ENCODE assay signal across 8 cellular contexts in the genomic region with DNA sequence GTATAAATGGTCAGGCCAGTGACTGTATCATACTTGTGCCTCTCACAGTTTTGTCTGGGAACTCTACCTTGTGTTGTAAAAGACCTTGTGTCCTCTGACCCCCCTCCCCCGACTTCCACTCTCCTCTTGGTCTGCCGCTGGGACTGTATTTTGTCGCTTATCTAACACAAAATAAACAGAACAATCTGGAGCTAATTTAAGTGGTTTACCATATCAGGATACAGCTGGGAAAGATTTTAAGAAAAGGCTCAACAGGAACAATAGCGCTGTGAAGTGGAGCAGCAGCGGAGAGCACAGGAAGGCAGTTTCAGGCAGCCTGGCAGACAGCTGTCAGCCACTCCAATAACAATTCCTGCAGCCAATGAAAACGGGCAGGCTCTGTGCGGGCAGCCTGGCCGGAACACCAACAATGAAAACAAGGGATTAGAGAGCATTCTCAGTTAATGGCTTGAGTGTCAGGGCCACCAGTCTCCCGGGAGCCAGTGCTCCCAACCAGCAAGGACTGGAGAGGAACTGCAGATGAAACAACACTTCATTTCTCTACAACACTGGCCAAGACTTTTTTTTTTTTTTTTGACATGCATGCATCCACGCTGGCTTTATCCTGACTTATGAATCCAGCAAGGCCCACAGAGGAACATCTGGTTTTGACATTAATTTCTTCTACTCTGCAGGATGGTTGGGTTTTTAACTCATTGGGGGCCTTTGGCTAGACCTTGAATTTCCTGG.
DNase-seq lines count a peak whose midpoint lies in the region; ATAC-seq, FAIRE-seq and TF ChIP-seq lines count a peak whose summit lies in the region.

No MANE protein-coding gene starts in this region.

- H3K4me1 ChIP-seq in tibial nerve = peaks cover 0 to 40% (median 14%) of the 10 kb centered on the region in 4 donors

- no peaks in the 10 kb centered on the region for H3K27me3 ChIP-seq in bronchial epithelial cell (ENCODE audit: control insufficient read depth, insufficient read depth, low read length)
- no peaks in the 10 kb centered on the region for H3K27me3 ChIP-seq in tibial nerve

- TF ChIP-seq EP300 in tibial nerve (IDR thresholded peaks at IDR 0.05) = peak in 1 of 2 donors; percentile 26

- TF ChIP-seq CTCF in D721Med (IDR thresholded peaks at IDR 0.05; ENCODE audit: insufficient read depth, missing control alignments) (no peak), bronchial epithelial cell (IDR thresholded peaks at IDR 0.05; ENCODE audit: insufficient read depth, low read length, severe bottlenecking) (no peak), tibial nerve (IDR thresholded peaks at IDR 0.05) (no peak)

- no peak for ATAC-seq in HG03457 (IDR thresholded peaks at IDR 0.05; ENCODE audit: unreplicated experiment)

- peak overlapping the region in 2 of 4 donors; percentile 46 to 63 for H3K27ac ChIP-seq in tibial nerve

- FAIRE-seq in D721Med (lab: Jason Lieb, UNC) = no peak
- FAIRE-seq in bronchial epithelial cell (lab: Jason Lieb, UNC) = no peak

- no peak for TF ChIP-seq POLR2A in tibial nerve (IDR thresholded peaks at IDR 0.05)

- H3K36me3 ChIP-seq in bronchial epithelial cell (ENCODE audit: control insufficient read depth, insufficient read depth, low read length) = no peaks in the 10 kb centered on the region
- no peaks in the 10 kb centered on the region for H3K36me3 ChIP-seq in tibial nerve

- DNase-seq in D721Med (ENCODE audit: insufficient read length, low spot score) (peak; percentile 23), NCI-H2081 treated with DMSO at 0.1 percent for 48 hours (lab: John Stamatoyannopoulos, UW) (peak; percentile 4), bronchial epithelial cell (ENCODE audit: low read depth) (peak; percentile 30), left kidney (ENCODE audit: low read depth, low spot score) (peak; percentile 89), tibial nerve (ENCODE audit: low spot score in 2 of 2) (peak; percentile 19 to 36)
- DNase-seq in stimulated activated CD4-positive, alpha-beta T cell treated with anti-CD3 and anti-CD28 coated beads, Interleukin-12 subunit alpha, Interleukin-12 subunit beta, amount 100 ng/mL, for 4 hours = no peak
- DNase-seq in activated CD4-positive, CD25-positive, alpha-beta regulatory T cell treated with anti-CD3 and anti-CD28 coated beads, Interleukin-2, amount 50 U/mL, for 72 hours = no peak

- WGBS in tibial nerve, 2 donors = 15% methylated on average over 10 of the region's 10 CpGs

- no peak overlapping the region for H3K4me3 ChIP-seq in bronchial epithelial cell (ENCODE audit: low read depth, low read length)
- no peak overlapping the region for H3K4me3 ChIP-seq in tibial nerve

- no peaks in the 10 kb centered on the region for H3K9me3 ChIP-seq in tibial nerve

Comparison
In these comparisons a context has a peak if more than half of its experiments do, and no peak if none do; other contexts are left out.
1. DNase-seq: peak in D721Med (single experiment), NCI-H2081 treated with DMSO at 0.1 percent for 48 hours (single experiment), bronchial epithelial cell (single experiment), left kidney (single experiment) and tibial nerve (2 of 2); none in stimulated activated CD4-positive, alpha-beta T cell treated with anti-CD3 and anti-CD28 coated beads, Interleukin-12 subunit alpha, Interleukin-12 subunit beta, amount 100 ng/mL, for 4 hours (single experiment) and activated CD4-positive, CD25-positive, alpha-beta regulatory T cell treated with anti-CD3 and anti-CD28 coated beads, Interleukin-2, amount 50 U/mL, for 72 hours (single experiment).